8 cellular contexts compared by ENCODE assay signal in genomic region chr20:62938105-62938888, GRCh38. TPM values are rescaled to one million over a fixed set of nuclear protein-coding genes. Genes with fewer than 3 reads are reported as not detected.
DNase-seq lines count a peak whose midpoint lies in the region; ATAC-seq lines count a peak whose summit lies in the region.

GID8 (plus strand) TSS chr20:62938147; CDS start chr20:62941503, 3,356 bp downstream.

- ATAC-seq in GM18867 (IDR thresholded peaks at IDR 0.05; ENCODE audit: unreplicated experiment) (peak; percentile 41), HG03060 (IDR thresholded peaks at IDR 0.05; ENCODE audit: low read depth, unreplicated experiment) (peak; percentile 15)

- peak; percentile 51 for DNase-seq in AG08395 (ENCODE audit: low spot score)
- DNase-seq in RPMI7951 (ENCODE audit: low read depth) = peak; percentile 59
- peak; percentile 76 for DNase-seq in astrocyte of the hippocampus (ENCODE audit: low read depth, low spot score)
- DNase-seq in hepatic stellate cell (ENCODE audit: low spot score) = peak; percentile 68
- DNase-seq in retina = peak; percentile 63
- no peak for DNase-seq in DMS153 (lab: John Stamatoyannopoulos, UW)

RNA-seq across cellular contexts. Expression of gene GID8, which starts in this region (rescaled TPM):
- total RNA-seq in RPMI7951 (2014; rRNA removed; shearing (Covaris generic)) = 25.4 and 29.4 TPM in 2 replicates
